ENCODE assay signal across 8 cellular contexts in the genomic region with DNA sequence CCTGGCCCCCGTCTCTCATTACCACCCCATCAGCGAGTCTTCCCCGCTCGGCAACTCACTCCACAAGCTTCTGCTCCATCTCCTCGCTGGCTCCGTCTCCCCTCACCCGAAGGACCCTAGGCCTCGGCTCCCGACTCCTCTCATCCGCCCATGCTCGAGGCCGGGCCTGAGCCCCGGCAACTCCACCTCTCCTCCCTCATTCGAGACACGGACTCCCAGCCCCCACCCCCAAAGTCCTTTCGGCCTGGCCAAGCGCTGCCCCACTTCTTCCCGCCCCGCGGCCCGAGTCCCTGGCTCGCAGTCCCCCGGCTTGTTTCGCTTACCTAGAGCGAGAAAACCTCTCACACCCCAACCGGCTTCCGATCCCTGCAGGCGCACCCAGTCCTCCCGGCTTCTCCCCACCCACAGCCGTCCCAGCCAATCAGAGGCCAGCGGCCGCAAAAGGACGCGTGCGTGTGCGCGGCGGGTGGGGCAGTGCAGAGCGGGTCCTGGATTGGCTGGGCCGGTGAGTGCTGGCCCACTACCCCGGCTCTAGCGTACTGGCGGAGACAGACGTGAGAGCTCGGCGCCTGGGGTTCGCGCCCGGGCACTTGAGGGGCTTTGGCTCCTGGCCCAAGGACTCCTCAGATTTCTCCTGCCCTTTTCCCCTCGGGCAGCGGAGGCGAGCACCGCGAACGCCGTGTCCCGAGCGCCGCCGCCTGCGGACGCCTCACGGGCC. TPM values are rescaled to one million over a fixed set of nuclear protein-coding genes. Genes with fewer than 3 reads are reported as not detected.
DNase-seq lines count a peak whose midpoint lies in the region; ATAC-seq and TF ChIP-seq lines count a peak whose summit lies in the region.

A gene (minus strand): TSS at position 378 of the 718 bp plus-strand sequence. CDS start 10,237 bp downstream, outside the sequence.

- peak within 1 kb of the TSS; percentile 91 for H3K4me3 Mint-ChIP-seq in activated CD4-positive, alpha-beta T cell treated with anti-CD3 and anti-CD28 coated beads for 36 hours

- CTCF ChIA-PET in activated CD4-positive, alpha-beta T cell treated with anti-CD3 and anti-CD28 coated beads for 36 hours (lab: Charles Lee): interaction anchor here (0.5 to 1.9 kb wide), 9 partner anchors 11 to 467 kb away, joined by 3 to 7 read pairs (median 4); no protein-coding TSS in a partner anchor

- peaks cover 6% of the 10 kb centered on the region for H3K27me3 Mint-ChIP-seq in activated CD4-positive, alpha-beta T cell treated with anti-CD3 and anti-CD28 coated beads for 36 hours

- H3K36me3 Mint-ChIP-seq in activated CD4-positive, alpha-beta T cell treated with anti-CD3 and anti-CD28 coated beads for 36 hours (ENCODE audit: low read depth): peaks cover 9% of the 10 kb centered on the region

- POLR2A ChIA-PET in activated CD4-positive, alpha-beta T cell treated with anti-CD3 and anti-CD28 coated beads for 36 hours (lab: Charles Lee): no interaction called here

- TF ChIP-seq CTCF in choroid plexus epithelial cell (conservative IDR thresholded peaks at IDR 0.05; ENCODE audit: low read depth, low read length): no peak

- peaks cover 41% of the 10 kb centered on the region for H3K4me1 Mint-ChIP-seq in activated CD4-positive, alpha-beta T cell treated with anti-CD3 and anti-CD28 coated beads for 36 hours

- H3K9me3 Mint-ChIP-seq in activated CD4-positive, alpha-beta T cell treated with anti-CD3 and anti-CD28 coated beads for 36 hours (ENCODE audit: low read depth): no peaks in the 10 kb centered on the region

- peak within 1 kb of the TSS; percentile 86 for H3K27ac Mint-ChIP-seq in activated CD4-positive, alpha-beta T cell treated with anti-CD3 and anti-CD28 coated beads for 36 hours

- ATAC-seq in HG03442 (IDR thresholded peaks at IDR 0.05; ENCODE audit: unreplicated experiment): peak; percentile 98
- peak; percentile 99 for ATAC-seq in activated CD4-positive, alpha-beta T cell treated with anti-CD3 and anti-CD28 coated beads for 36 hours

- DNase-seq in Ammon's horn (ENCODE audit: low spot score): peak; percentile 99
- peak; percentile 94 for DNase-seq in GM19238 (ENCODE audit: insufficient read length, low spot score)
- DNase-seq in NCI-H524 (lab: John Stamatoyannopoulos, UW): peak; percentile 94
- peak; percentile 97 for DNase-seq in activated CD4-positive, alpha-beta T cell treated with anti-CD3 and anti-CD28 coated beads for 36 hours
- peak; percentile 96 for DNase-seq in choroid plexus epithelial cell (ENCODE audit: low read depth)
- DNase-seq in kidney glomerular epithelial cell (lab: John Stamatoyannopoulos, UW): peak; percentile 93
- DNase-seq in stimulated activated CD4-positive, alpha-beta T cell treated with anti-CD3 and anti-CD28 coated beads, Interleukin-1b, Interleukin-23, amount 100 ng/mL, for 1 hour (ENCODE audit: low read depth in 2 of 2): peak; percentile 78 to 80

- intact Hi-C loops in activated CD4-positive, alpha-beta T cell treated with anti-CD3 and anti-CD28 coated beads for 36 hours (cut with DNase I, micrococcal nuclease): loop anchor here (1.0 to 10.0 kb wide), 14 partner anchors 27 to 1534 kb away; a partner anchor contains a TSS

- H3K4me3 ChIP-seq in choroid plexus epithelial cell (ENCODE audit: low read depth, low read length): peak within 1 kb of the TSS; percentile 87

RNA-seq across cellular contexts. Expression of the gene that starts here (rescaled TPM):
- 10 to 100 TPM; 74.9 to 77.8 TPM for total RNA-seq in activated CD4-positive, alpha-beta T cell treated with anti-CD3 and anti-CD28 coated beads for 36 hours

Comparison
In these comparisons a context has a peak if more than half of its experiments do, and no peak if none do; other contexts are left out.
1. Peak in every context shown above with its lines: DNase-seq, ATAC-seq and H3K4me3 ChIP-seq.